Comparison of ENCODE assay signal across 8 cellular contexts in the genomic region with DNA sequence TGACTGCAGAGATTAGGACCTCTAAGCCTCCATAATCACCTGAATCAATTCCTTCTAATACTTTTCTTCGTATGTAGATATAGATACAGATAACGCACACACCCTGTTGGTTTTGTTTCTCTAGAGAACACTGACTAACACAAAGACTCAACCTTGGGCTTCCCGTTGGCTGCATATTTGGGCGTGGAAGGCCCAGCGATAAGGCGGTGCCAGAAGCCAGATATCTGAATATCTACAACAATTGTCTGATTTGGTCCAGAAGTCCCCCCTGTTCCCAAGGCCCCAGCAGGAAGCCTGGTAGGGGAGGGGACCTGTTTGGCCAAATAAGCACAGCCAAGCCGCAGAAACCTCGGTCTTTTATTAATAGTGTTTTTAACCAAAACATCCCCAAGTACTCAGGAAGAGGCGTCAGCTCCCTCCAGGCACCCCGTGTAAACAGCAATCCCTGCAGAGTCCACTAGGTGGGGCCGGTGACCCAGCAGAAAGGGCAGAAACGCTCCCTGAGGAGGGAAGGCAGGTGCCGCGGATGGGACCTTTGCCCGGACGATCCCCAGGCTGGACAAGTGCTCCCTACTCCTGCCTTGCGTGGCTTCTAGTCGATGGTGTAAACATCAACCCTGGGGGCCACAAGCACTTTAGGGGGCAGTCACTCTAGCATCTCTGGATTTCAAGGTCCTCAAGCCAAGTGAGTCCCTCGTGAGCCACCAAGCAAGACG.
DNase-seq lines count a peak whose midpoint lies in the region; ATAC-seq and TF ChIP-seq lines count a peak whose summit lies in the region.

No MANE protein-coding gene starts in this region.

- ATAC-seq in memory B cell (ENCODE audit: low read depth) (peak; percentile 95), GM19452 (IDR thresholded peaks at IDR 0.05; ENCODE audit: unreplicated experiment) (no peak)

- H3K36me3 Mint-ChIP-seq in memory B cell = peaks cover 5% of the 10 kb centered on the region

- no peak for DNase-seq in AG09319 (ENCODE audit: extremely low read depth, low read depth)
- DNase-seq in GM19238 (ENCODE audit: insufficient read length, low spot score) = peak; percentile 89
- peak; percentile 26 for DNase-seq in NCI-H526 treated with DMSO at 0.1 percent for 48 hours (lab: John Stamatoyannopoulos, UW)
- peak; percentile 46 to 76 for DNase-seq in activated CD8-positive, alpha-beta memory T cell treated with anti-CD3 and anti-CD28 coated beads for 1 hour (ENCODE audit: extremely low read depth in 1 of 2, low read depth in 1 of 2)
- peak; percentile 74 for DNase-seq in effector CD8-positive, alpha-beta T cell (lab: John Stamatoyannopoulos, UW)
- DNase-seq in memory B cell (ENCODE audit: low spot score in 2 of 2) = peak; percentile 87 to 92
- peak; percentile 83 for DNase-seq in stimulated activated CD8-positive, alpha-beta memory T cell treated with anti-CD3 and anti-CD28 coated beads, Interleukin-15, amount 100 ng/mL, for 1 hour (ENCODE audit: low read depth)

- H3K27ac Mint-ChIP-seq in memory B cell = no peak overlapping the region

- no peaks in the 10 kb centered on the region for H3K27me3 Mint-ChIP-seq in memory B cell

- H3K4me1 Mint-ChIP-seq in memory B cell = peaks cover 12% of the 10 kb centered on the region

- no peaks in the 10 kb centered on the region for H3K9me3 Mint-ChIP-seq in memory B cell

- TF ChIP-seq CTCF in AG09319 (IDR thresholded peaks at IDR 0.05; ENCODE audit: low read depth, low read length) = peak; percentile 88

- H3K4me3 Mint-ChIP-seq in memory B cell = no peak overlapping the region
